1 cellular context compared by ENCODE assay signal in genomic region chrX:120746153-120746552, GRCh38.
TF ChIP-seq lines count a peak whose summit lies in the region.

No MANE protein-coding gene starts in this region.

TF ChIP-seq in HepG2, 621 proteins besides CTCF, POLR2A, EP300 and RAD21 (continued from another document and continues in another):
- TF ChIP-seq ZBTB44 (CRISPR knock-in tag; IDR thresholded peaks at IDR 0.05) (no peak), JDP2 (CRISPR knock-in tag; IDR thresholded peaks at IDR 0.05; ENCODE audit: borderline replicate concordance) (no peak), FOXO4 (CRISPR knock-in tag; conservative IDR thresholded peaks at IDR 0.05) (no peak), LRRFIP1 (CRISPR knock-in tag; conservative IDR thresholded peaks at IDR 0.05) (no peak), IKZF4 (CRISPR knock-in tag; IDR thresholded peaks at IDR 0.05; ENCODE audit: borderline replicate concordance, low read depth, not compliant biosample characterization) (no peak), ZNF264 (CRISPR knock-in tag; IDR thresholded peaks at IDR 0.05) (no peak), ZFYVE20 (CRISPR knock-in tag; IDR thresholded peaks at IDR 0.05; ENCODE audit: borderline replicate concordance, low read depth) (no peak), GTF3A (CRISPR knock-in tag; conservative IDR thresholded peaks at IDR 0.05) (no peak), YEATS2 (CRISPR knock-in tag; IDR thresholded peaks at IDR 0.05; ENCODE audit: borderline replicate concordance) (no peak), SP5 (CRISPR knock-in tag; IDR thresholded peaks at IDR 0.05; ENCODE audit: borderline replicate concordance, low read depth) (no peak), KDM6A (CRISPR knock-in tag; IDR thresholded peaks at IDR 0.05; ENCODE audit: low read depth) (no peak), EHMT2 (IDR thresholded peaks at IDR 0.05; ENCODE audit: borderline replicate concordance, low read depth, low read length) (no peak), KDM5A (IDR thresholded peaks at IDR 0.05; ENCODE audit: borderline replicate concordance, low read length) (no peak), ISL2 (CRISPR knock-in tag; IDR thresholded peaks at IDR 0.05) (0 out of 2 replicates have a peak, but pooled peaks have one; percentile 34), FOXO1 (CRISPR knock-in tag; IDR thresholded peaks at IDR 0.05) (peak; percentile 43; the same call in 1 of the 2 replicates), ZNF788 (CRISPR knock-in tag; IDR thresholded peaks at IDR 0.05; ENCODE audit: borderline replicate concordance) (no peak), ZNF720 (CRISPR knock-in tag; IDR thresholded peaks at IDR 0.05) (no peak), GATAD1 (CRISPR knock-in tag; IDR thresholded peaks at IDR 0.05) (no peak), RERE (CRISPR knock-in tag; IDR thresholded peaks at IDR 0.05; ENCODE audit: low read depth) (no peak), NR3C1 (CRISPR knock-in tag; IDR thresholded peaks at IDR 0.05) (no peak), REXO4 (CRISPR knock-in tag; IDR thresholded peaks at IDR 0.05; ENCODE audit: borderline replicate concordance) (no peak), ZNF292 (CRISPR knock-in tag; IDR thresholded peaks at IDR 0.05; ENCODE audit: borderline replicate concordance, low read depth) (no peak), NBN (conservative IDR thresholded peaks at IDR 0.05) (no peak), ZSCAN21 (CRISPR knock-in tag; IDR thresholded peaks at IDR 0.05; ENCODE audit: borderline replicate concordance) (no peak), ZNF441 (CRISPR knock-in tag; IDR thresholded peaks at IDR 0.05; ENCODE audit: borderline replicate concordance) (no peak), FOXP4 (CRISPR knock-in tag; IDR thresholded peaks at IDR 0.05) (0 out of 2 replicates have a peak, but pooled peaks have one; percentile 40), GATAD2A (CRISPR knock-in tag; IDR thresholded peaks at IDR 0.05) (peak; percentile 65), ZNF644 (CRISPR knock-in tag; IDR thresholded peaks at IDR 0.05; ENCODE audit: low read depth) (no peak), ZBTB42 (CRISPR knock-in tag; IDR thresholded peaks at IDR 0.05) (no peak), ZNF550 (CRISPR knock-in tag; IDR thresholded peaks at IDR 0.05; ENCODE audit: borderline replicate concordance) (no peak), NFATC3 (CRISPR knock-in tag; IDR thresholded peaks at IDR 0.05) (no peak), TP53 (CRISPR knock-in tag; conservative IDR thresholded peaks at IDR 0.05) (no peak), ZNF282 (IDR thresholded peaks at IDR 0.05; ENCODE audit: partially characterized antibody) (no peak), ZEB1 (IDR thresholded peaks at IDR 0.05; ENCODE audit: insufficient replicate concordance, low read depth) (no peak), TRAFD1 (CRISPR knock-in tag; IDR thresholded peaks at IDR 0.05; ENCODE audit: borderline replicate concordance) (no peak), TSC22D2 (CRISPR knock-in tag; IDR thresholded peaks at IDR 0.05; ENCODE audit: borderline replicate concordance) (no peak), SOX13 (IDR thresholded peaks at IDR 0.05) (peak; percentile 63; the same call in 1 of the 2 replicates), SOX13 (CRISPR knock-in tag; conservative IDR thresholded peaks at IDR 0.05 in 1 of 2, IDR thresholded peaks at IDR 0.05 in 1 of 2) (peak in 1 of 2 experiments; percentile 92; a peak in 2 of 4 replicates), NFIB (CRISPR knock-in tag; IDR thresholded peaks at IDR 0.05; ENCODE audit: borderline replicate concordance) (no peak), KMT2A (CRISPR knock-in tag; IDR thresholded peaks at IDR 0.05) (no peak), DBP (CRISPR knock-in tag; IDR thresholded peaks at IDR 0.05; ENCODE audit: not compliant biosample characterization) (no peak)
- TF ChIP-seq, protein P1, sequence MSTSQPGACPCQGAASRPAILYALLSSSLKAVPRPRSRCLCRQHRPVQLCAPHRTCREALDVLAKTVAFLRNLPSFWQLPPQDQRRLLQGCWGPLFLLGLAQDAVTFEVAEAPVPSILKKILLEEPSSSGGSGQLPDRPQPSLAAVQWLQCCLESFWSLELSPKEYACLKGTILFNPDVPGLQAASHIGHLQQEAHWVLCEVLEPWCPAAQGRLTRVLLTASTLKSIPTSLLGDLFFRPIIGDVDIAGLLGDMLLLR (CRISPR knock-in tag; IDR thresholded peaks at IDR 0.05) = no peak
- TF ChIP-seq, protein P2, sequence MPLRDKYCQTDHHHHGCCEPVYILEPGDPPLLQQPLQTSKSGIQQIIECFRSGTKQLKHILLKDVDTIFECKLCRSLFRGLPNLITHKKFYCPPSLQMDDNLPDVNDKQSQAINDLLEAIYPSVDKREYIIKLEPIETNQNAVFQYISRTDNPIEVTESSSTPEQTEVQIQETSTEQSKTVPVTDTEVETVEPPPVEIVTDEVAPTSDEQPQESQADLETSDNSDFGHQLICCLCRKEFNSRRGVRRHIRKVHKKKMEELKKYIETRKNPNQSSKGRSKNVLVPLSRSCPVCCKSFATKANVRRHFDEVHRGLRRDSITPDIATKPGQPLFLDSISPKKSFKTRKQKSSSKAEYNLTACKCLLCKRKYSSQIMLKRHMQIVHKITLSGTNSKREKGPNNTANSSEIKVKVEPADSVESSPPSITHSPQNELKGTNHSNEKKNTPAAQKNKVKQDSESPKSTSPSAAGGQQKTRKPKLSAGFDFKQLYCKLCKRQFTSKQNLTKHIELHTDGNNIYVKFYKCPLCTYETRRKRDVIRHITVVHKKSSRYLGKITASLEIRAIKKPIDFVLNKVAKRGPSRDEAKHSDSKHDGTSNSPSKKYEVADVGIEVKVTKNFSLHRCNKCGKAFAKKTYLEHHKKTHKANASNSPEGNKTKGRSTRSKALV (CRISPR knock-in tag; IDR thresholded peaks at IDR 0.05) = no peak
- TF ChIP-seq, protein P3, sequence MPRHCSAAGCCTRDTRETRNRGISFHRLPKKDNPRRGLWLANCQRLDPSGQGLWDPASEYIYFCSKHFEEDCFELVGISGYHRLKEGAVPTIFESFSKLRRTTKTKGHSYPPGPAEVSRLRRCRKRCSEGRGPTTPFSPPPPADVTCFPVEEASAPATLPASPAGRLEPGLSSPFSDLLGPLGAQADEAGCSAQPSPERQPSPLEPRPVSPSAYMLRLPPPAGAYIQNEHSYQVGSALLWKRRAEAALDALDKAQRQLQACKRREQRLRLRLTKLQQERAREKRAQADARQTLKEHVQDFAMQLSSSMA (CRISPR knock-in tag; IDR thresholded peaks at IDR 0.05) = no peak
